ENCODE assay signal across 21 cellular contexts in the genomic region with DNA sequence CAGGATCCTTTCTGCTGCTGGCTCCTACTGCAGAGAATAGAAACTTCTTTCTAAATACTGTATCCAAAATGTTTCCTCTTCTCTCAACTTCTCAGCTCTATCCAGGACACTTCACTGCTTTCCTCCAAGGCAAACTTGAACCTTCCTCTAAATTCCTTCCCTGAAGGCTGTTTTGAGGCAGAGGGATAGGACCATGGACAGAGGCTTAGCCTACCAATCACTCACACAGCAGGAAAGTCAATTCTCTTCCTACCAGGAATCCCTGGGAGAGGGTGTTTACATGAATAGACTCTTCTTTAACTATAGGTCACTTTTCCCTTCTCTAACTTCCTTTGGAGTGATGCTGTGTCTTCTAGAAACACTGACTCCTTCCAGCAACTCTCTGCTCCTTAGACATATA.
DNase-seq lines count a peak whose midpoint lies in the region; ATAC-seq and TF ChIP-seq lines count a peak whose summit lies in the region.
"Had no signal": no experiment of that assay in that cellular context is flagged by ENCODE, and none has a peak within 500 bp of the region (broad histone marks: within the 10 kb centered on the region; RNA-seq: fewer than 3 reads in every experiment).

No MANE protein-coding gene starts in this region.

- H2BK12ac ChIP-seq in neuronal stem cell (ENCODE audit: low read length) = no peak overlapping the region

- H2BK120ac ChIP-seq in neuronal stem cell (ENCODE audit: low read depth, low read length) = no peak overlapping the region

- DNase-seq in ELR (ENCODE audit: low read depth) (peak; percentile 26), SK-MEL-5 (ENCODE audit: low read depth, low spot score) (peak; percentile 34), endothelial cell (ENCODE audit: low spot score) (peak; percentile 36), neuronal stem cell (ENCODE audit: low spot score) (peak; percentile 20), DMS53 treated with DMSO at 0.1 percent for 48 hours (lab: John Stamatoyannopoulos, UW; ENCODE audit: unreplicated experiment) (no peak), left ventricle myocardium inferior (no peak)
- no peak for DNase-seq in CD8-positive, alpha-beta memory T cell
- DNase-seq: activated CD4-positive, alpha-beta T cell treated with anti-CD3 and anti-CD28 coated beads, Interleukin-2, amount 50 U/mL, for 4 hours; activated T-cell treated with anti-CD3 and anti-CD28 coated beads, Interleukin-2, amount 50 U/mL, for 48 hours; adrenal gland; DMS79 treated with DMSO at 0.1 percent for 48 hours; foreskin melanocyte; islet precursor cell; MM.1S; NCI-H2029; NCI-H526; pancreas; Right ventricle myocardium superior; T1000 had no signal

- H3K27me3 Mint-ChIP-seq in endothelial cell (ENCODE audit: unreplicated experiment) = no peaks in the 10 kb centered on the region
- H3K27me3 Mint-ChIP-seq in CD8-positive, alpha-beta memory T cell = peaks cover 0 to 3% of the 10 kb centered on the region in 2 donors

- H2BK5ac ChIP-seq in neuronal stem cell (ENCODE audit: low read length) = no peak overlapping the region

- ATAC-seq in GM21528 (IDR thresholded peaks at IDR 0.05; ENCODE audit: low FRiP score, unreplicated experiment) = no peak
- ATAC-seq: pancreas had no signal

- in situ Hi-C loops in SK-MEL-5 (cut with HindIII; ENCODE audit: low pct_unique_long_range_greater_than_20kb, low sequenced_read_pairs) = no loop called here

- H4K8ac ChIP-seq in neuronal stem cell (ENCODE audit: low read depth, low read length) = no peak overlapping the region

- no peak overlapping the region for H3K18ac ChIP-seq in neuronal stem cell (ENCODE audit: low read length)

- H3K9me3 Mint-ChIP-seq in endothelial cell (ENCODE audit: unreplicated experiment) = no peaks in the 10 kb centered on the region
- H3K9me3 Mint-ChIP-seq in CD8-positive, alpha-beta memory T cell = no peaks in the 10 kb centered on the region

- H3K27ac Mint-ChIP-seq in endothelial cell (ENCODE audit: unreplicated experiment) = no peak overlapping the region
- no peak overlapping the region for H3K27ac Mint-ChIP-seq in CD8-positive, alpha-beta memory T cell

- H3K4me1 ChIP-seq in neuronal stem cell (ENCODE audit: control insufficient read depth in 2 of 2, insufficient read depth in 1 of 2, low read depth in 1 of 2, low read length in 2 of 2) = no peaks in the 10 kb centered on the region
- no peaks in the 10 kb centered on the region for H3K4me1 ChIP-seq in CD8-positive, alpha-beta memory T cell (ENCODE audit: insufficient read depth, low read length)
- H3K4me1 ChIP-seq in left ventricle myocardium inferior = peaks cover 10% of the 10 kb centered on the region
- H3K4me1 ChIP-seq: adrenal gland; BLaER1 treated with 17β-estradiol and CSF1 and Interleukin-3, amounts not matched to agents 10 nM and 100 nM; pancreas had no signal

- no peak overlapping the region for H2AFZ ChIP-seq in neuronal stem cell (ENCODE audit: low read length)

- H3K79me1 ChIP-seq in neuronal stem cell (ENCODE audit: low read depth, low read length) = no peaks in the 10 kb centered on the region

- H3K36me3 Mint-ChIP-seq in endothelial cell (ENCODE audit: low read depth, unreplicated experiment) = no peaks in the 10 kb centered on the region
- no peaks in the 10 kb centered on the region for H3K36me3 Mint-ChIP-seq in CD8-positive, alpha-beta memory T cell

- H2BK15ac ChIP-seq in neuronal stem cell (ENCODE audit: low read length) = no peak overlapping the region

- no peak overlapping the region for H3K4me3 ChIP-seq in neuronal stem cell (ENCODE audit: low read length in 2 of 2)
- no peak overlapping the region for H3K4me3 ChIP-seq in CD8-positive, alpha-beta memory T cell (ENCODE audit: low read length)
- H3K4me3 ChIP-seq in left ventricle myocardium inferior = no peak overlapping the region
- H3K4me3 ChIP-seq: adrenal gland; BLaER1 treated with 17β-estradiol and CSF1 and Interleukin-3, amounts not matched to agents 10 nM and 100 nM; pancreas had no signal

- H3K27ac ChIP-seq in neuronal stem cell (replicated peaks; ENCODE audit: low read length) (no peak overlapping the region), left ventricle myocardium inferior (replicated peaks) (no peak overlapping the region)
- H3K27ac ChIP-seq in CD8-positive, alpha-beta memory T cell (ENCODE audit: low read depth, low read length) = no peak overlapping the region
- H3K27ac ChIP-seq: adrenal gland; BLaER1 treated with 17β-estradiol and CSF1 and Interleukin-3, amounts not matched to agents 10 nM and 100 nM; pancreas had no signal

- intact Hi-C loops in left ventricle myocardium inferior (cut with micrococcal nuclease) = no loop called here

- H3K4me2 ChIP-seq in neuronal stem cell (ENCODE audit: insufficient read depth, low read length, poor library complexity, severe bottlenecking) = no peak overlapping the region
- H3K4me2 ChIP-seq: BLaER1 treated with 17β-estradiol and CSF1 and Interleukin-3, amounts not matched to agents 10 nM and 100 nM had no signal

- H3K36me3 ChIP-seq in neuronal stem cell (replicated peaks in 1 of 2; ENCODE audit: control insufficient read depth in 2 of 2, insufficient read depth in 2 of 2, low read length in 2 of 2) (no peaks in the 10 kb centered on the region), left ventricle myocardium inferior (no peaks in the 10 kb centered on the region)
- H3K36me3 ChIP-seq in CD8-positive, alpha-beta memory T cell (ENCODE audit: insufficient read depth, low read length) = no peaks in the 10 kb centered on the region
- H3K36me3 ChIP-seq: adrenal gland; BLaER1 treated with 17β-estradiol and CSF1 and Interleukin-3, amounts not matched to agents 10 nM and 100 nM; pancreas had no signal

- H3K4me1 Mint-ChIP-seq in endothelial cell (ENCODE audit: unreplicated experiment) = no peaks in the 10 kb centered on the region
- H3K4me1 Mint-ChIP-seq in CD8-positive, alpha-beta memory T cell = no peaks in the 10 kb centered on the region

- CTCF ChIA-PET in CD8-positive, alpha-beta memory T cell (lab: Charles Lee) = interaction anchor here (1.4 kb wide), 1 partner anchor 23 kb away, joined by 3 read pairs; no protein-coding TSS in a partner anchor

- H3K23ac ChIP-seq in neuronal stem cell (ENCODE audit: low read depth, low read length, poor library complexity) = no peak overlapping the region

- no peak overlapping the region for H2AK5ac ChIP-seq in neuronal stem cell (ENCODE audit: low read depth, low read length)

- no peak overlapping the region for H3K14ac ChIP-seq in neuronal stem cell (ENCODE audit: low read length)

- POLR2A ChIA-PET in CD8-positive, alpha-beta memory T cell (lab: Charles Lee) = no interaction called here

- H3K27me3 ChIP-seq in neuronal stem cell (ENCODE audit: control insufficient read depth in 3 of 3, insufficient read depth in 3 of 3, low read depth in 1 of 3, low read length in 3 of 3) (no peaks in the 10 kb centered on the region), left ventricle myocardium inferior (ENCODE audit: low read depth) (no peaks in the 10 kb centered on the region)
- H3K27me3 ChIP-seq in CD8-positive, alpha-beta memory T cell (ENCODE audit: insufficient read depth, low read length, poor library complexity, severe bottlenecking) = no peaks in the 10 kb centered on the region
- H3K27me3 ChIP-seq: adrenal gland; BLaER1 treated with 17β-estradiol and CSF1 and Interleukin-3, amounts not matched to agents 10 nM and 100 nM; pancreas had no signal

- no peaks in the 10 kb centered on the region for H3K9me3 ChIP-seq in neuronal stem cell (replicated peaks in 1 of 2; ENCODE audit: control insufficient read depth in 2 of 2, insufficient read depth in 1 of 2, low read depth in 1 of 2, low read length in 2 of 2)
- no peaks in the 10 kb centered on the region for H3K9me3 ChIP-seq in CD8-positive, alpha-beta memory T cell (ENCODE audit: low read length)
- H3K9me3 ChIP-seq in left ventricle myocardium inferior (replicated peaks) = no peaks in the 10 kb centered on the region
- H3K9me3 ChIP-seq: adrenal gland; BLaER1 treated with 17β-estradiol and CSF1 and Interleukin-3, amounts not matched to agents 10 nM and 100 nM; pancreas had no signal

- TF ChIP-seq CTCF in endothelial cell (IDR thresholded peaks at IDR 0.05; ENCODE audit: unreplicated experiment) (no peak), left ventricle myocardium inferior (IDR thresholded peaks at IDR 0.05; ENCODE audit: borderline replicate concordance) (no peak)

- H3K9ac ChIP-seq in neuronal stem cell (ENCODE audit: low read depth, low read length, poor library complexity) = no peak overlapping the region
- H3K9ac ChIP-seq: BLaER1 treated with 17β-estradiol and CSF1 and Interleukin-3, amounts not matched to agents 10 nM and 100 nM had no signal

- H3K4ac ChIP-seq in neuronal stem cell (ENCODE audit: low read length) = no peak overlapping the region

- H4K91ac ChIP-seq in neuronal stem cell (ENCODE audit: low read depth, low read length, poor library complexity) = no peak overlapping the region

- H3K4me3 Mint-ChIP-seq in endothelial cell (ENCODE audit: unreplicated experiment) = no peak overlapping the region
- H3K4me3 Mint-ChIP-seq in CD8-positive, alpha-beta memory T cell = no peak overlapping the region

Comparison
In these comparisons a context has a peak if more than half of its experiments do, and no peak if none do; other contexts are left out.
1. DNase-seq: peak in ELR (single experiment), SK-MEL-5 (single experiment), endothelial cell (single experiment) and neuronal stem cell (single experiment); none in DMS53 treated with DMSO at 0.1 percent for 48 hours (single experiment), CD8-positive, alpha-beta memory T cell (0 of 5) and left ventricle myocardium inferior (single experiment).